In genomic region chr18:77862358-77862757, GRCh38 we compare ENCODE assay signal across 27 cellular contexts.
"Had no signal": no experiment of that assay in that cellular context is flagged by ENCODE, and none has a peak within 500 bp of the region (broad histone marks: within the 10 kb centered on the region; RNA-seq: fewer than 3 reads in every experiment).

No MANE protein-coding gene starts in this region.

- DNase-seq: colonic mucosa; cortex of kidney; dermis blood vessel endothelial cell; dorsolateral prefrontal cortex; effector CD4-positive, alpha-beta T cell; effector CD8-positive, alpha-beta T cell; effector memory CD4-positive, alpha-beta T cell; effector memory CD8-positive, alpha-beta T cell; endodermal cell; erythroblast; esophagus squamous epithelium; foreskin fibroblast; foreskin keratinocyte; foreskin melanocyte; gastrocnemius medialis; glutamatergic neuron; head of caudate nucleus; heart left ventricle; heart right ventricle had no signal

- H3K4me1 ChIP-seq: colonic mucosa, esophagus muscularis mucosa, esophagus squamous epithelium, foreskin keratinocyte, gastrocnemius medialis, gastroesophageal sphincter, heart left ventricle, heart right ventricle had no signal

- H3K27ac ChIP-seq: colonic mucosa, coronary artery, dorsolateral prefrontal cortex, epithelial cell of prostate, esophagus muscularis mucosa, esophagus squamous epithelium, foreskin keratinocyte, gastrocnemius medialis, gastroesophageal sphincter, heart left ventricle, heart right ventricle had no signal

- H3K36me3 ChIP-seq: colonic mucosa, esophagus muscularis mucosa, esophagus squamous epithelium, gastrocnemius medialis, gastroesophageal sphincter, heart left ventricle, heart right ventricle had no signal

- H3K9me3 ChIP-seq: colonic mucosa, esophagus muscularis mucosa, esophagus squamous epithelium, gastrocnemius medialis, gastroesophageal sphincter, heart left ventricle, heart right ventricle had no signal

- H3K4me3 ChIP-seq: colonic mucosa, coronary artery, dorsolateral prefrontal cortex, esophagus muscularis mucosa, esophagus squamous epithelium, gastrocnemius medialis, gastroesophageal sphincter, heart left ventricle, heart right ventricle had no signal

- H3K27me3 ChIP-seq: colonic mucosa, foreskin keratinocyte, gastrocnemius medialis had no signal

- FAIRE-seq: colon, endometrium, endothelial cell of umbilical vein, frontal cortex had no signal
